In the genomic region with DNA sequence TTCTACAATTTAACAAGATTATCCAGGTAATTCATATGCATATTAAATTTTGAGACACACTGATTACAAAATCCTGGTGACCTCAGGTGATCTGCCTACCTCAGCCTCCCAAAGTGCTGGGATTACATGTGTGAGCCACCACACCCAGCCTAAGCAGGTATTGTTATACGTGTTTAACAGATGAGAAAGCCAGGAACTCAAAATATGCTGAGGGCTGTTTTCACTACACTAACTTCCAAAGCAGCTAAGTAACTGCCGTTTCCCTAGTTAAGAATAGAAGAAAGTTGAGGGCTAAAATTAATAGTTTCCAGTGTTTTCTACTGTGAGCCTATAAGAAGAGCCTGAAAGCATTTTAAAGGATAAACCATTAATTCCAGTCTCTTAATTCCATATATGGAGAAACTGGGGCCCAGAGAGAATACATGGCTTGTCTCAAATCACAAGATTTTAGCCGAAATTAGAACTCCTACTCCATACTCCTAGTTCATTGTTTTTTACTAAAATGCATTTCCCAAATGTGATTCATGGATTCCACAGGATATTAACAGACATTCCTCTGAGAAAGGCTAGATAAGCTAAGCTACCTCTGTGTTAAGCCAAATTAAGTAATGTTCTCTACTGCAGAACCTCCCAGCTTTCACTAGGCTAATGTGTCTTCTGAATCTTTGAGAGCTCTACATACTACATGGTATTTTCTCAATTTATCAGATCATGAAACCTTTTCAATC, we compare ENCODE assay signal across 12 cellular contexts. TPM values are rescaled to one million over a fixed set of nuclear protein-coding genes. Genes with fewer than 3 reads are reported as not detected.
A peak's percentile ranks its signal among the peaks of the same experiment; 100 is the strongest.
DNase-seq lines count a peak whose midpoint lies in the region; FAIRE-seq and TF ChIP-seq lines count a peak whose summit lies in the region.
"Had no signal": no experiment of that assay in that cellular context is flagged by ENCODE, and none has a peak within 500 bp of the region (broad histone marks: within the 10 kb centered on the region; RNA-seq: fewer than 3 reads in every experiment).

No MANE protein-coding gene starts in this region.

- H3K9me3 Mint-ChIP-seq in osteocyte (ENCODE audit: unreplicated experiment): peaks cover 13% of the 10 kb centered on the region

- H3K36me3 Mint-ChIP-seq in osteocyte (ENCODE audit: unreplicated experiment): peaks cover 12% of the 10 kb centered on the region

- H3K4me1 ChIP-seq in stomach: no peaks in the 10 kb centered on the region
- H3K4me1 ChIP-seq: parathyroid adenoma had no signal

- 69 to 79% (median 74%) methylated on average over 3 of the region's 3 CpGs for WGBS in stomach, 5 donors

- H3K4me3 Mint-ChIP-seq in osteocyte (ENCODE audit: unreplicated experiment): no peak overlapping the region
- H3K4me3 Mint-ChIP-seq: activated naive CD8-positive, alpha-beta T cell treated with anti-CD3 and anti-CD28 coated beads, Interleukin-2, amount 50 U/mL, for 24 hours had no signal

- no peaks in the 10 kb centered on the region for H3K27me3 ChIP-seq in stomach

- no peak for TF ChIP-seq CTCF in osteocyte (IDR thresholded peaks at IDR 0.05)
- no peak for TF ChIP-seq CTCF in stomach (IDR thresholded peaks at IDR 0.05)

- peak overlapping the region; percentile 73 for H3K27ac Mint-ChIP-seq in osteocyte (ENCODE audit: unreplicated experiment)
- H3K27ac Mint-ChIP-seq: activated naive CD8-positive, alpha-beta T cell treated with anti-CD3 and anti-CD28 coated beads, Interleukin-2, amount 50 U/mL, for 24 hours had no signal

- FAIRE-seq in GM12891 (lab: Jason Lieb, UNC): no peak
- FAIRE-seq: GM18507 had no signal

- peak; percentile 22 for DNase-seq in COLO829 (ENCODE audit: low spot score)
- DNase-seq in RPMI7951 (ENCODE audit: low read depth): peak; percentile 64
- DNase-seq in fibroblast of gingiva (ENCODE audit: low read depth): peak; percentile 27
- no peak for DNase-seq in osteocyte (ENCODE audit: extremely low spot score, unreplicated experiment)
- no peak for DNase-seq in GDM1 (lab: John Stamatoyannopoulos, UW)
- no peak for DNase-seq in activated CD4-positive, CD25-positive, alpha-beta regulatory T cell treated with anti-CD3 and anti-CD28 coated beads, Interleukin-2, amount 50 U/mL, for 72 hours
- DNase-seq in stomach: no peak
- DNase-seq in GM12891 (ENCODE audit: insufficient read length, low spot score): no peak
- DNase-seq: activated naive CD8-positive, alpha-beta T cell treated with anti-CD3 and anti-CD28 coated beads, Interleukin-2, amount 50 U/mL, for 24 hours; DMS 273 treated with DMSO at 0.1 percent for 48 hours had no signal

- H3K27me3 Mint-ChIP-seq in osteocyte (ENCODE audit: unreplicated experiment): no peaks in the 10 kb centered on the region
- H3K27me3 Mint-ChIP-seq: activated naive CD8-positive, alpha-beta T cell treated with anti-CD3 and anti-CD28 coated beads, Interleukin-2, amount 50 U/mL, for 24 hours had no signal

- H3K36me3 ChIP-seq in stomach: no peaks in the 10 kb centered on the region

- no peak for TF ChIP-seq EP300 in stomach (IDR thresholded peaks at IDR 0.05)

- no peak overlapping the region for H3K27ac ChIP-seq in stomach
- H3K27ac ChIP-seq: parathyroid adenoma had no signal

- intact Hi-C loops in stomach (cut with DNase I; ENCODE audit: low total_unique reads): no loop called here

- H3K4me3 ChIP-seq in stomach: no peak overlapping the region

- peaks cover 0 to 5% (median 1%) of the 10 kb centered on the region in 4 donors for H3K9me3 ChIP-seq in stomach

- TF ChIP-seq POLR2A in stomach (IDR thresholded peaks at IDR 0.05): no peak
- no peak for TF ChIP-seq POLR2A in GM12891 (IDR thresholded peaks at IDR 0.05; ENCODE audit: low read depth, low read length)

- peaks cover 14% of the 10 kb centered on the region for H3K4me1 Mint-ChIP-seq in osteocyte (ENCODE audit: unreplicated experiment)
- H3K4me1 Mint-ChIP-seq: activated naive CD8-positive, alpha-beta T cell treated with anti-CD3 and anti-CD28 coated beads, Interleukin-2, amount 50 U/mL, for 24 hours had no signal

TF ChIP-seq in GM12891, 5 proteins besides CTCF, POLR2A, EP300 and RAD21:
- TF ChIP-seq SPI1 (IDR thresholded peaks at IDR 0.05; ENCODE audit: low read depth, low read length): no peak
- no peak for TF ChIP-seq POU2F2 (IDR thresholded peaks at IDR 0.05; ENCODE audit: low read depth, low read length)
- no peak for TF ChIP-seq PAX5 (IDR thresholded peaks at IDR 0.05; ENCODE audit: insufficient read depth, low read length, severe bottlenecking)
- TF ChIP-seq TAF1 (IDR thresholded peaks at IDR 0.05; ENCODE audit: low read depth, low read length): no peak
- TF ChIP-seq POLR2AphosphoS5 (IDR thresholded peaks at IDR 0.05; ENCODE audit: low read depth, low read length): no peak

RNA-seq across cellular contexts. Expression of gene AVEN, which starts 17.0 kb away (rescaled TPM):
- total RNA-seq in RPMI7951 (2014; rRNA removed; shearing (Covaris generic)): 21.5 and 28.0 TPM in 2 replicates
- total RNA-seq in osteocyte: 12.5 and 14.8 TPM in 2 replicates
- total RNA-seq in stomach: 10 to 100 TPM in 4 of 5 donors, not detected in 1; 13.2 to 89.8 (median 26.8) TPM
- polyA plus RNA-seq in stomach: 10 to 100 TPM in 2 of 3 donors, 1 to 10 TPM in 1; 8.6 to 15.4 (median 14.4) TPM
- 9.7 TPM for polyA plus RNA-seq in GM12891 (2012; ENCODE audit: low read depth, missing spikeins)

RNA-seq across cellular contexts. Expression of gene EMC7, which starts 45.6 kb away (rescaled TPM):
- total RNA-seq in RPMI7951 (2014; rRNA removed; shearing (Covaris generic)): 55.7 and 68.5 TPM in 2 replicates
- 84.9 and 89.9 TPM in 2 replicates for total RNA-seq in osteocyte
- total RNA-seq in stomach: 10 to 100 TPM; 23.2 to 54.7 (median 31.5) TPM
- polyA plus RNA-seq in stomach: 10 to 100 TPM; 35.3 to 73.5 (median 39.0) TPM
- polyA plus RNA-seq in GM12891 (2012; ENCODE audit: low read depth, missing spikeins): 46.6 TPM

RNA-seq across cellular contexts. Expression of gene PGBD4, which starts 45.9 kb away (rescaled TPM):
- total RNA-seq in RPMI7951 (2014; rRNA removed; shearing (Covaris generic)): 1.5 and 2.5 TPM in 2 replicates
- total RNA-seq in osteocyte: 2.0 TPM in 2 replicates
- 1 to 10 TPM in 2 of 5 donors, under 1 TPM in 2, not detected in 1; 0.58 to 1.9 (median 1.4) TPM for total RNA-seq in stomach
- polyA plus RNA-seq in stomach: under 1 TPM; 0.15 to 0.78 (median 0.44) TPM
- polyA plus RNA-seq in GM12891 (2012; ENCODE audit: low read depth, missing spikeins): 1.3 TPM

Comparison
In these comparisons a context has a peak if more than half of its experiments do, and no peak if none do; other contexts are left out.
1. DNase-seq: peak in COLO829 (single experiment), RPMI7951 (single experiment) and fibroblast of gingiva (single experiment); none in osteocyte (single experiment), GDM1 (single experiment), activated CD4-positive, CD25-positive, alpha-beta regulatory T cell treated with anti-CD3 and anti-CD28 coated beads, Interleukin-2, amount 50 U/mL, for 72 hours (single experiment), stomach (single experiment) and GM12891 (single experiment).